Comparison of ENCODE assay signal across 34 cellular contexts in genomic region chr4:174170091-174170490, GRCh38.
"Had no signal": no experiment of that assay in that cellular context is flagged by ENCODE, and none has a peak within 500 bp of the region (broad histone marks: within the 10 kb centered on the region; RNA-seq: fewer than 3 reads in every experiment).

No MANE protein-coding gene starts in this region.

- H3K36me3 ChIP-seq: adrenal gland, ascending aorta, brain microvascular endothelial cell, breast epithelium, cardiac muscle cell had no signal

- H3K27me3 ChIP-seq: adrenal gland, ascending aorta, body of pancreas, brain microvascular endothelial cell, breast epithelium, cardiac muscle cell had no signal

- H3K9me3 ChIP-seq: adrenal gland, ascending aorta, body of pancreas, breast epithelium had no signal

- H3K4me3 ChIP-seq: adrenal gland, ascending aorta, body of pancreas, breast epithelium, cardiac muscle cell had no signal

- FAIRE-seq: astrocyte, bronchial epithelial cell had no signal

- H3K27ac ChIP-seq: adrenal gland, ascending aorta, body of pancreas, brain microvascular endothelial cell, breast epithelium, cardiac muscle cell had no signal

- ATAC-seq: activated naive CD4-positive, alpha-beta T cell treated with anti-CD3 and anti-CD28 coated beads, Interleukin-2, amount 50 U/mL, for 72 hours; activated naive CD8-positive, alpha-beta T cell treated with anti-CD3 and anti-CD28 coated beads, Interleukin-2, amount 50 U/mL, for 24 hours; activated T-cell treated with anti-CD3 and anti-CD28 coated beads, Interleukin-2, amount 50 U/mL, for 4 hours; activated T-cell treated with anti-CD3 and anti-CD28 coated beads, Interleukin-2, amount 50 U/mL, for 72 hours; activated T-helper 17 cell treated with anti-CD3 and anti-CD28 coated beads, Interleukin-2, amount 50 U/mL, for 72 hours; body of pancreas had no signal

- H3K4me1 ChIP-seq: adrenal gland, ascending aorta, body of pancreas, breast epithelium had no signal

- DNase-seq: activated effector memory CD4-positive, alpha-beta T cell treated with anti-CD3 and anti-CD28 coated beads, Interleukin-2, amount 50 U/mL, for 16 hours; activated effector memory CD4-positive, alpha-beta T cell treated with Interleukin-2 at 50 U/mL for 16 hours; activated gamma-delta T cell; activated gamma-delta T cell treated with Interleukin-2 at 50 U/mL for 16 hours; activated naive CD4-positive, alpha-beta T cell; activated naive CD4-positive, alpha-beta T cell treated with anti-CD3 and anti-CD28 coated beads for 36 hours; activated naive CD4-positive, alpha-beta T cell treated with anti-CD3 and anti-CD28 coated beads, Interleukin-2, amount 10 ng/mL, durations not matched to agents 7 days and 5 days; activated naive CD4-positive, alpha-beta T cell treated with anti-CD3 and anti-CD28 coated beads, Interleukin-2, amount 50 U/mL, for 16 hours; activated naive CD4-positive, alpha-beta T cell treated with Interleukin-2 at 50 U/mL for 16 hours; activated naive CD8-positive, alpha-beta T cell treated with anti-CD3 and anti-CD28 coated beads for 36 hours; activated naive CD8-positive, alpha-beta T cell treated with anti-CD3 and anti-CD28 coated beads, Interleukin-2, amount 10 ng/mL, durations not matched to agents 7 days and 5 days; activated naive CD8-positive, alpha-beta T cell treated with anti-CD3 and anti-CD28 coated beads, Interleukin-2, amount 50 U/mL, for 24 hours; activated T-cell treated with anti-CD3 and anti-CD28 coated beads, Interleukin-2, amount 50 U/mL, for 1 hour; activated T-cell treated with anti-CD3 and anti-CD28 coated beads, Interleukin-2, amount 50 U/mL, for 24 hours; activated T-cell treated with anti-CD3 and anti-CD28 coated beads, Interleukin-2, amount 50 U/mL, for 4 hours; activated T-cell treated with anti-CD3 and anti-CD28 coated beads, Interleukin-2, amount 50 U/mL, for 48 hours; activated T-cell treated with anti-CD3 and anti-CD28 coated beads, Interleukin-2, amount 50 U/mL, for 72 hours; adrenal gland; amniotic stem cell; amygdala; anterior cingulate cortex; aorta; body of pancreas; brain microvascular endothelial cell; caudate nucleus; central memory CD4-positive, alpha-beta T cell; cerebellar nuclear complex had no signal
